12 cellular contexts compared by ENCODE assay signal in genomic region chr1:84611796-84612195, GRCh38. TPM values are rescaled to one million over a fixed set of nuclear protein-coding genes. Genes with fewer than 3 reads are reported as not detected.
DNase-seq lines count a peak whose midpoint lies in the region; ATAC-seq and TF ChIP-seq lines count a peak whose summit lies in the region.
"Had no signal": no experiment of that assay in that cellular context is flagged by ENCODE, and none has a peak within 500 bp of the region (broad histone marks: within the 10 kb centered on the region; RNA-seq: fewer than 3 reads in every experiment).

No MANE protein-coding gene starts in this region.

- H3K4me3 ChIP-seq in GM12865 (ENCODE audit: low read depth, low read length) = no peak overlapping the region
- H3K4me3 ChIP-seq in body of pancreas = no peak overlapping the region

- H3K9me3 Mint-ChIP-seq in nephron = peaks cover 34% of the 10 kb centered on the region

- peak overlapping the region in 1 of 4 donors; percentile 44 for H3K27ac ChIP-seq in body of pancreas

- intact Hi-C loops in left colon (cut with DNase I, micrococcal nuclease) = loop anchor here in 1 of 2 donors (10.0 kb wide), 1 partner anchor 177 kb away; no protein-coding TSS in a partner anchor
- intact Hi-C loops in body of pancreas (cut with DNase I) = loop anchor here (10.0 kb wide), 1 partner anchor 477 kb away; no protein-coding TSS in a partner anchor

- H3K4me3 Mint-ChIP-seq in nephron = no peak overlapping the region
- H3K4me3 Mint-ChIP-seq: activated T-helper 1 cell treated with anti-CD3 and anti-CD28 coated beads, Interleukin-12 subunit alpha, Interleukin-12 subunit beta, Interleukin-2, Interleukin-4 antibody, amounts not matched to agents 30 ng/mL and 10 ng/mL and 1 ng/mL, durations not matched to agents 14 hours and 24 hours and 36 hours had no signal

- H3K36me3 Mint-ChIP-seq in nephron (ENCODE audit: low read depth) = peaks cover 16% of the 10 kb centered on the region
- H3K36me3 Mint-ChIP-seq: CD4-positive, alpha-beta memory T cell had no signal

- TF ChIP-seq CTCF in GM12865 (IDR thresholded peaks at IDR 0.05; ENCODE audit: insufficient read depth, low read depth, low read length, missing control alignments) (no peak), nephron (IDR thresholded peaks at IDR 0.05; ENCODE audit: unreplicated experiment in 3 of 3) (no peak), body of pancreas (IDR thresholded peaks at IDR 0.05) (no peak)

- no peaks in the 10 kb centered on the region for H3K27me3 Mint-ChIP-seq in nephron (ENCODE audit: low read depth)
- H3K27me3 Mint-ChIP-seq: CD4-positive, alpha-beta memory T cell had no signal

- no peaks in the 10 kb centered on the region for H3K36me3 ChIP-seq in body of pancreas (replicated peaks in 1 of 2; ENCODE audit: insufficient read depth in 1 of 2, low read depth in 2 of 2)

- H3K9me3 ChIP-seq in body of pancreas = peaks cover 0 to 3% (median 0%) of the 10 kb centered on the region in 3 donors

- no peaks in the 10 kb centered on the region for H3K4me1 ChIP-seq in body of pancreas

- no peak for TF ChIP-seq POLR2A in body of pancreas (IDR thresholded peaks at IDR 0.05)

- no peaks in the 10 kb centered on the region for H3K4me1 Mint-ChIP-seq in nephron

- no peaks in the 10 kb centered on the region for H3K27me3 ChIP-seq in body of pancreas

- peak overlapping the region in 2 of 3 experiments; percentile 15 to 77 for H3K27ac Mint-ChIP-seq in nephron
- H3K27ac Mint-ChIP-seq: activated T-helper 1 cell treated with anti-CD3 and anti-CD28 coated beads, Interleukin-12 subunit alpha, Interleukin-12 subunit beta, Interleukin-2, Interleukin-4 antibody, amounts not matched to agents 30 ng/mL and 10 ng/mL and 1 ng/mL, durations not matched to agents 14 hours and 24 hours and 36 hours had no signal

- WGBS in body of pancreas, 2 donors = 28 to 38% methylated on average over 3 of the region's 3 CpGs

- ATAC-seq in HG02885 (IDR thresholded peaks at IDR 0.05; ENCODE audit: poor library complexity, unreplicated experiment) = no peak
- no peak for ATAC-seq in left colon
- ATAC-seq in body of pancreas = no peak

- DNase-seq in GM12865 (ENCODE audit: low read depth) (peak; percentile 58), LHCN-M2 (ENCODE audit: low read depth) (peak; percentile 39), dermis blood vessel endothelial cell (peak; percentile 70), islet precursor cell (no peak), left colon (no peak), body of pancreas (no peak)
- DNase-seq: CD4-positive, alpha-beta memory T cell; hypothalamus; stimulated activated CD8-positive, alpha-beta memory T cell treated with anti-CD3 and anti-CD28 coated beads, Interleukin-4, amount 100 ng/mL, for 48 hours had no signal

RNA-seq across cellular contexts. Expression of gene CTBS, which starts 37.6 kb away (rescaled TPM):
- total RNA-seq in LHCN-M2 (2014; rRNA removed) (7.1 and 9.6 TPM in 2 replicates), dermis blood vessel endothelial cell (5.4 and 8.0 TPM in 2 replicates), left colon (10 to 100 TPM; 20.5 to 23.7 TPM), body of pancreas (10 to 100 TPM; 13.5 to 15.5 TPM)
- polyA plus RNA-seq in LHCN-M2 (2012) = 7.5 TPM

Comparison
In these comparisons a context has a peak if more than half of its experiments do, and no peak if none do; other contexts are left out.
1. DNase-seq: peak in GM12865 (single experiment), LHCN-M2 (single experiment) and dermis blood vessel endothelial cell (single experiment); none in islet precursor cell (single experiment), left colon (0 of 2) and body of pancreas (0 of 4).